ENCODE assay signal across 24 cellular contexts in genomic region chr6:46963626-46964025, GRCh38. TPM values are rescaled to one million over a fixed set of nuclear protein-coding genes. Genes with fewer than 3 reads are reported as not detected.
A peak's percentile ranks its signal among the peaks of the same experiment; 100 is the strongest.
DNase-seq lines count a peak whose midpoint lies in the region; ATAC-seq and TF ChIP-seq lines count a peak whose summit lies in the region.
"Had no signal": no experiment of that assay in that cellular context is flagged by ENCODE, and none has a peak within 500 bp of the region (broad histone marks: within the 10 kb centered on the region; RNA-seq: fewer than 3 reads in every experiment).

No MANE protein-coding gene starts in this region.

- ATAC-seq in right cardiac atrium (peak; percentile 74 to 90), GM19397 (IDR thresholded peaks at IDR 0.05; ENCODE audit: unreplicated experiment) (no peak)
- ATAC-seq: activated T-cell treated with anti-CD3 and anti-CD28 coated beads, Interleukin-2, amount 50 U/mL, for 4 hours; lower lobe of right lung had no signal

- H3K4me3 ChIP-seq in HEK293 (ENCODE audit: low read depth, low read length) = no peak overlapping the region
- H3K4me3 ChIP-seq in cardiac fibroblast (replicated peaks in 1 of 2; ENCODE audit: low read depth in 2 of 2, low read length in 2 of 2) = no peak overlapping the region
- no peak overlapping the region for H3K4me3 ChIP-seq in right cardiac atrium (ENCODE audit: low read length)
- H3K4me3 ChIP-seq: adrenal gland, cardiac muscle cell, lower lobe of right lung had no signal

- intact Hi-C loops in right cardiac atrium (cut with DNase I) = no loop called here

- no peak overlapping the region for H3K27ac ChIP-seq in HEK293 (ENCODE audit: extremely low read depth, low read depth, low read length)
- H3K27ac ChIP-seq in right cardiac atrium (ENCODE audit: low read length) = no peak overlapping the region
- H3K27ac ChIP-seq: adrenal gland, cardiac muscle cell, lower lobe of right lung had no signal

- peak; percentile 66 to 93 for DNase-seq in cardiac fibroblast (ENCODE audit: low read depth in 2 of 2)
- no peak for DNase-seq in right cardiac atrium
- DNase-seq in renal cortical epithelial cell (ENCODE audit: low read depth) = peak; percentile 19
- no peak for DNase-seq in activated gamma-delta T cell treated with Interleukin-2 at 50 U/mL for 16 hours
- DNase-seq in activated CD8-positive, alpha-beta memory T cell treated with anti-CD3 and anti-CD28 coated beads, Interleukin-2, amount 50 U/mL, for 4 hours = no peak
- no peak for DNase-seq in HEK293T (ENCODE audit: extremely low spot score)
- DNase-seq: activated naive CD4-positive, alpha-beta T cell; activated T-cell treated with anti-CD3 and anti-CD28 coated beads, Interleukin-2, amount 50 U/mL, for 4 hours; adrenal gland; DMS 273 treated with DMSO at 0.1 percent for 48 hours; endodermal cell; GDM1; H7; lower lobe of right lung; NCI-H1694; NCI-H510A treated with DMSO at 0.1 percent for 48 hours; NK-92 treated with Interleukin-12 subunit alpha and Interleukin-12 subunit beta, amount 100 ng/mL, for 24 hours; stimulated activated CD8-positive, alpha-beta memory T cell treated with anti-CD3 and anti-CD28 coated beads, Interleukin-4, amount 100 ng/mL, for 48 hours; T-helper 2 cell had no signal

- H3K27me3 ChIP-seq in right cardiac atrium (ENCODE audit: control insufficient read depth, insufficient read depth) = no peaks in the 10 kb centered on the region
- H3K27me3 ChIP-seq: adrenal gland, cardiac muscle cell had no signal

- H3K36me3 ChIP-seq in HEK293 (ENCODE audit: control insufficient read depth in 2 of 2, insufficient read depth in 1 of 2, low read length in 2 of 2) = no peaks in the 10 kb centered on the region
- H3K36me3 ChIP-seq: adrenal gland, cardiac muscle cell, lower lobe of right lung had no signal

- no peaks in the 10 kb centered on the region for H3K9me3 ChIP-seq in HEK293 (ENCODE audit: control insufficient read depth, insufficient read depth, low read depth, low read length)
- H3K9me3 ChIP-seq in right cardiac atrium (ENCODE audit: control insufficient read depth, low read length) = no peaks in the 10 kb centered on the region
- H3K9me3 ChIP-seq: adrenal gland, lower lobe of right lung had no signal

- CTCF ChIA-PET in HEK293 (lab: Yijun Ruan, JAX) = interaction anchor here (1.3 kb wide), 1 partner anchor 102 kb away, joined by 4 read pairs; no protein-coding TSS in a partner anchor
- CTCF ChIA-PET in HEK293T (lab: Yijun Ruan, JAX) = no interaction called here

- TF ChIP-seq CTCF in HEK293 (tag by site-specific recombination; IDR thresholded peaks at IDR 0.05) (no peak), cardiac fibroblast (IDR thresholded peaks at IDR 0.05; ENCODE audit: low read depth, low read length) (no peak)

- 39% methylated on average over 5 of the region's 5 CpGs for WGBS in right cardiac atrium

- H3K4me1 ChIP-seq in HEK293 (ENCODE audit: control insufficient read depth, insufficient read depth, low read length) (no peaks in the 10 kb centered on the region; the same call in 1 of the 2 replicates), right cardiac atrium (ENCODE audit: control insufficient read depth, insufficient read depth, low read length) (peaks cover 2% of the 10 kb centered on the region)
- H3K4me1 ChIP-seq: adrenal gland had no signal

- POLR2A ChIA-PET in HEK293 (lab: Yijun Ruan, JAX) = interaction anchor here (1.0 kb wide), 1 partner anchor 8 kb away, joined by 3 read pairs; no protein-coding TSS in a partner anchor
- POLR2A ChIA-PET in HEK293T (lab: Yijun Ruan, JAX) = no interaction called here

TF ChIP-seq in HEK293, 187 proteins besides CTCF, POLR2A, EP300 and RAD21 (continues in another document):
- TF ChIP-seq ZNF239 (tag by site-specific recombination; IDR thresholded peaks at IDR 0.05) (no peak), ZNF692 (tag by site-specific recombination; IDR thresholded peaks at IDR 0.05) (no peak), HIC1 (tag by site-specific recombination; IDR thresholded peaks at IDR 0.05) (no peak), EGR2 (tag by site-specific recombination; IDR thresholded peaks at IDR 0.05; ENCODE audit: low read depth) (peak; percentile 71; the same call in 1 of the 2 replicates), ZFHX2 (tag by site-specific recombination; conservative IDR thresholded peaks at IDR 0.05) (peak; percentile 78)

TF ChIP-seq in HEK293T, 16 proteins besides CTCF, POLR2A, EP300 and RAD21:
- TF ChIP-seq ARNT (IDR thresholded peaks at IDR 0.05) (no peak), TARDBP (IDR thresholded peaks at IDR 0.05) (no peak)

RNA-seq across cellular contexts. Expression of gene ADGRF5, which starts 41.9 kb away (rescaled TPM):
- total RNA-seq in right cardiac atrium (10 to 100 TPM; 27.1 to 61.9 (median 40.4) TPM), renal cortical epithelial cell (0.17 and 0.70 TPM in 2 replicates)
- 23.9 TPM for polyA plus RNA-seq in right cardiac atrium
- total RNA-seq: activated CD8-positive, alpha-beta memory T cell treated with anti-CD3 and anti-CD28 coated beads for 36 hours; endodermal cell; progenitor cell of endocrine pancreas had no signal
- polyA plus RNA-seq: cardiac muscle cell had no signal

Comparison
In these comparisons a context has a peak if more than half of its experiments do, and no peak if none do; other contexts are left out.
1. DNase-seq: peak in cardiac fibroblast (2 of 2) and renal cortical epithelial cell (single experiment); none in right cardiac atrium (0 of 3), activated gamma-delta T cell treated with Interleukin-2 at 50 U/mL for 16 hours (single experiment), activated CD8-positive, alpha-beta memory T cell treated with anti-CD3 and anti-CD28 coated beads, Interleukin-2, amount 50 U/mL, for 4 hours (single experiment) and HEK293T (single experiment).
2. RNA of gene ADGRF5, which starts 41.9 kb away (total RNA-seq): 27.1 to 61.9 TPM in right cardiac atrium; 0.17 to 0.70 TPM in renal cortical epithelial cell; every median in the first group is over 10 times any median in the second.